24 cellular contexts compared by ENCODE assay signal in the genomic region with DNA sequence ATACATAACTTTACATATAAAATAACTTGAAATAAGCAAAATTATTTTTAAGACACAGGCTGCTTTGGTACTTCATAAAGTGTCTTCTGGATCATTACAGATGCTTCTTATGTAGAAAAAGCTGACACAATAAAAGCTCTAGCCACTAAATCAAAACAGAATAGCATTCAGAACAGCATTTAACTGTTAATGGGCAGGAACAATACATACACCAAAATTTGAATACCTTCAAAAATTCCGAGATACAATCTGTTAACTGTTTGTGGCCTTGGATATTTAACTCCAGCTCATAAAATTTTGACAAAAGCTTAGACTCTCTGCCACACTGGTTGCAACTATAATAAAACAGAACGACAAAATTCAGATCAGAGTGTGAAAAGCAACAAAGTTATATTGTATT.
"Had no signal": no experiment of that assay in that cellular context is flagged by ENCODE, and none has a peak within 500 bp of the region (broad histone marks: within the 10 kb centered on the region; RNA-seq: fewer than 3 reads in every experiment).

No MANE protein-coding gene starts in this region.

- H3K4me2 ChIP-seq: hepatocyte had no signal

- H3K9me3 ChIP-seq: esophagus muscularis mucosa, gastroesophageal sphincter, heart left ventricle, lower lobe of right lung had no signal

- H3K4me3 ChIP-seq: coronary artery, dorsolateral prefrontal cortex, esophagus muscularis mucosa, gastroesophageal sphincter, heart left ventricle, hepatocyte, lower lobe of right lung had no signal

- FAIRE-seq: colon, endothelial cell of umbilical vein, frontal cortex, kidney had no signal

- H3K4me3 Mint-ChIP-seq: immature natural killer cell had no signal

- H3K9me3 Mint-ChIP-seq: immature natural killer cell had no signal

- H2AFZ ChIP-seq: hepatocyte had no signal

- H3K4me1 ChIP-seq: foreskin keratinocyte, gastroesophageal sphincter, lower lobe of right lung had no signal

- ATAC-seq: foreskin keratinocyte, gastroesophageal sphincter, heart left ventricle, left colon, left lobe of liver, lower lobe of right lung had no signal

- H3K27me3 ChIP-seq: dorsolateral prefrontal cortex, esophagus muscularis mucosa, foreskin keratinocyte, gastroesophageal sphincter, heart left ventricle, hepatocyte had no signal

- DNase-seq: dermis blood vessel endothelial cell; dorsolateral prefrontal cortex; effector CD4-positive, alpha-beta T cell; effector memory CD4-positive, alpha-beta T cell; foreskin keratinocyte; heart left ventricle; hypothalamus; immature natural killer cell; islet precursor cell; kidney; kidney glomerular epithelial cell; left colon; left ventricle myocardium superior; lower lobe of right lung; mesenchymal stem cell; midbrain had no signal

- H3K27ac ChIP-seq: coronary artery, esophagus muscularis mucosa, foreskin keratinocyte, gastroesophageal sphincter, hepatocyte, lower lobe of right lung had no signal
